Comparison of ENCODE assay signal across 1 cellular context in genomic region chr2:8627692-8628085, GRCh38.
A peak's percentile ranks its signal among the peaks of the same experiment; 100 is the strongest.
TF ChIP-seq lines count a peak whose summit lies in the region.

No MANE protein-coding gene starts in this region.

TF ChIP-seq in HepG2, 621 proteins besides CTCF, POLR2A, EP300 and RAD21 (continued from another document):
- TF ChIP-seq ZNF362 (CRISPR knock-in tag; IDR thresholded peaks at IDR 0.05; ENCODE audit: borderline replicate concordance), result 0 out of 2 replicates have a peak, but pooled peaks have one; percentile 12
- TF ChIP-seq GLI4 (CRISPR knock-in tag; IDR thresholded peaks at IDR 0.05; ENCODE audit: borderline replicate concordance), result peak; percentile 58; the same call in 1 of the 2 replicates
- TF ChIP-seq TBX3 (IDR thresholded peaks at IDR 0.05; ENCODE audit: borderline replicate concordance), result no peak
- TF ChIP-seq HOXA5 (CRISPR knock-in tag; IDR thresholded peaks at IDR 0.05), result peak; percentile 83
- TF ChIP-seq NFIB (CRISPR knock-in tag; IDR thresholded peaks at IDR 0.05; ENCODE audit: borderline replicate concordance), result no peak
- TF ChIP-seq ZNF646 (CRISPR knock-in tag; IDR thresholded peaks at IDR 0.05), result 0 out of 2 replicates have a peak, but pooled peaks have one; percentile 36
- no peak for TF ChIP-seq DMTF1 (CRISPR knock-in tag; IDR thresholded peaks at IDR 0.05)
- TF ChIP-seq TIGD3 (CRISPR knock-in tag; IDR thresholded peaks at IDR 0.05; ENCODE audit: borderline replicate concordance), result peak; percentile 10; the same call in 1 of the 2 replicates
- TF ChIP-seq RNF2 (conservative IDR thresholded peaks at IDR 0.05; ENCODE audit: low read depth), result no peak
- 0 out of 2 replicates have a peak, but pooled peaks have one; percentile 5 for TF ChIP-seq TARDBP (CRISPR knock-in tag; IDR thresholded peaks at IDR 0.05)
- TF ChIP-seq BHLHE40 (IDR thresholded peaks at IDR 0.05; ENCODE audit: low read length), result peak; percentile 44; the same call in 1 of the 2 replicates
- peak; percentile 75; the same call in 1 of the 2 replicates for TF ChIP-seq KDM5B (CRISPR knock-in tag; IDR thresholded peaks at IDR 0.05; ENCODE audit: borderline replicate concordance)
- TF ChIP-seq ZSCAN9 (CRISPR knock-in tag; IDR thresholded peaks at IDR 0.05; ENCODE audit: borderline replicate concordance), result peak; percentile 76; the same call in 1 of the 2 replicates
- peak; percentile 53; the same call in 1 of the 2 replicates for TF ChIP-seq ZNF574 (CRISPR knock-in tag; IDR thresholded peaks at IDR 0.05)
- no peak for TF ChIP-seq TERF1 (CRISPR knock-in tag; IDR thresholded peaks at IDR 0.05)
- 0 out of 2 replicates have a peak, but pooled peaks have one; percentile 17 for TF ChIP-seq ZZZ3 (CRISPR knock-in tag; IDR thresholded peaks at IDR 0.05; ENCODE audit: borderline replicate concordance)
- peak in 1 of 2 experiments; percentile 81; a peak in 2 of 4 replicates for TF ChIP-seq ATF4 (CRISPR knock-in tag; IDR thresholded peaks at IDR 0.05)
- TF ChIP-seq MXD4 (CRISPR knock-in tag; IDR thresholded peaks at IDR 0.05), result 0 out of 2 replicates have a peak, but pooled peaks have one; percentile 47
- TF ChIP-seq RBFOX2 (IDR thresholded peaks at IDR 0.05; ENCODE audit: low read depth, low read length), result peak; percentile 52; the same call in 1 of the 2 replicates
- TF ChIP-seq CSRNP2 (CRISPR knock-in tag; conservative IDR thresholded peaks at IDR 0.05; ENCODE audit: low read depth), result no peak
- peak; percentile 52; the same call in 1 of the 2 replicates for TF ChIP-seq IRF2 (CRISPR knock-in tag; IDR thresholded peaks at IDR 0.05)
- TF ChIP-seq THAP7 (CRISPR knock-in tag; IDR thresholded peaks at IDR 0.05), result 0 out of 2 replicates have a peak, but pooled peaks have one; percentile 80
- TF ChIP-seq ZNF124 (CRISPR knock-in tag; IDR thresholded peaks at IDR 0.05), result peak; percentile 84
- TF ChIP-seq ZHX1 (CRISPR knock-in tag; IDR thresholded peaks at IDR 0.05; ENCODE audit: low read depth), result 0 out of 2 replicates have a peak, but pooled peaks have one; percentile 10
- peak; percentile 61; the same call in 1 of the 2 replicates for TF ChIP-seq CAMTA2 (CRISPR knock-in tag; IDR thresholded peaks at IDR 0.05; ENCODE audit: borderline replicate concordance)
